ENCODE assay signal across 30 cellular contexts in the genomic region with DNA sequence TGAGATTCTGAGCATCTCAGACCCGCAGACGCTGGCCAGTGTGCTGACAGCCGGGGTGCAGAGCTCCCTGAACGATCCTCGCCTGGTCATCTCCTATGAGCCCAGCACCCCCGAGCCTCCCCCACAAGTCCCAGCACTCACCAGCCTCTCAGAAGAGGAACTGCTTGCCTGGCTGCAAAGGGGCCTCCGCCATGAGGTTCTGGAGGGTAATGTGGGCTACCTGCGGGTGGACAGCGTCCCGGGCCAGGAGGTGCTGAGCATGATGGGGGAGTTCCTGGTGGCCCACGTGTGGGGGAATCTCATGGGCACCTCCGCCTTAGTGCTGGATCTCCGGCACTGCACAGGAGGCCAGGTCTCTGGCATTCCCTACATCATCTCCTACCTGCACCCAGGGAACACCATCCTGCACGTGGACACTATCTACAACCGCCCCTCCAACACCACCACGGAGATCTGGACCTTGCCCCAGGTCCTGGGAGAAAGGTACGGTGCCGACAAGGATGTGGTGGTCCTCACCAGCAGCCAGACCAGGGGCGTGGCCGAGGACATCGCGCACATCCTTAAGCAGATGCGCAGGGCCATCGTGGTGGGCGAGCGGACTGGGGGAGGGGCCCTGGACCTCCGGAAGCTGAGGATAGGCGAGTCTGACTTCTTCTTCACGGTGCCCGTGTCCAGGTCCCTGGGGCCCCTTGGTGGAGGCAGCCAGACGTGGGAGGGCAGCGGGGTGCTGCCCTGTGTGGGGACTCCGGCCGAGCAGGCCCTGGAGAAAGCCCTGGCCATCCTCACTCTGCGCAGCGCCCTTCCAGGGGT. TPM values are rescaled to one million over a fixed set of nuclear protein-coding genes. Genes with fewer than 3 reads are reported as not detected.
"Had no signal": no experiment of that assay in that cellular context is flagged by ENCODE, and none has a peak within 500 bp of the region (broad histone marks: within the 10 kb centered on the region; RNA-seq: fewer than 3 reads in every experiment).

No MANE protein-coding gene starts in this region.

- ATAC-seq: activated CD8-positive, alpha-beta T cell treated with anti-CD3 and anti-CD28 coated beads for 36 hours; activated naive CD4-positive, alpha-beta T cell treated with anti-CD3 and anti-CD28 coated beads, Interleukin-2, amount 50 U/mL, for 72 hours; activated naive CD8-positive, alpha-beta T cell treated with anti-CD3 and anti-CD28 coated beads, Interleukin-2, amount 50 U/mL, for 24 hours; activated T-cell treated with anti-CD3 and anti-CD28 coated beads, Interleukin-2, amount 50 U/mL, for 72 hours; Panc1 had no signal

- H3K36me3 ChIP-seq: SJCRH30 had no signal

- H3K27ac Mint-ChIP-seq: activated CD8-positive, alpha-beta T cell treated with anti-CD3 and anti-CD28 coated beads for 36 hours; activated naive CD4-positive, alpha-beta T cell treated with anti-CD3 and anti-CD28 coated beads, Interleukin-2, amount 50 U/mL, for 72 hours; activated naive CD8-positive, alpha-beta T cell treated with anti-CD3 and anti-CD28 coated beads, Interleukin-2, amount 50 U/mL, for 24 hours; activated T-cell treated with anti-CD3 and anti-CD28 coated beads, Interleukin-2, amount 50 U/mL, for 72 hours; IgD-negative memory B cell; T-helper 1 cell treated with Interleukin-12 subunit alpha and Interleukin-12 subunit beta and Interleukin-4 antibody, amounts not matched to agents 30 μg/mL and 1 μg/mL, for 36 hours had no signal

- H3K9me3 ChIP-seq: SJCRH30 had no signal

- H3K27me3 Mint-ChIP-seq: activated CD8-positive, alpha-beta T cell treated with anti-CD3 and anti-CD28 coated beads for 36 hours; activated naive CD8-positive, alpha-beta T cell treated with anti-CD3 and anti-CD28 coated beads, Interleukin-2, amount 50 U/mL, for 24 hours; IgD-negative memory B cell had no signal

- DNase-seq: activated CD4-positive, alpha-beta T cell treated with anti-CD3 and anti-CD28 coated beads for 4 hours; activated CD4-positive, CD25-positive, alpha-beta regulatory T cell; activated CD8-positive, alpha-beta memory T cell treated with anti-CD3 and anti-CD28 coated beads, Interleukin-2, amount 50 U/mL, for 4 hours; activated CD8-positive, alpha-beta T cell treated with anti-CD3 and anti-CD28 coated beads for 36 hours; activated naive CD4-positive, alpha-beta T cell treated with Interleukin-2 at 50 U/mL for 16 hours; activated naive CD8-positive, alpha-beta T cell treated with anti-CD3 and anti-CD28 coated beads, Interleukin-2, amount 50 U/mL, for 24 hours; activated T-cell treated with anti-CD3 and anti-CD28 coated beads, Interleukin-2, amount 50 U/mL, for 72 hours; amniotic stem cell; KG1; NCI-H1092; NCI-H1417; NCI-H1930; NCI-H2171; NCI-H2227 treated with DMSO at 0.1 percent for 48 hours; NCI-H526; NCI-H774; NK-92 treated with Interleukin-12 subunit alpha and Interleukin-12 subunit beta, amount 100 ng/mL, for 24 hours; OCI-M1; Right ventricle myocardium superior; SJCRH30 had no signal

- H3K9me3 Mint-ChIP-seq: activated CD8-positive, alpha-beta T cell treated with anti-CD3 and anti-CD28 coated beads for 36 hours; activated naive CD4-positive, alpha-beta T cell treated with anti-CD3 and anti-CD28 coated beads, Interleukin-2, amount 50 U/mL, for 72 hours; activated naive CD8-positive, alpha-beta T cell treated with anti-CD3 and anti-CD28 coated beads, Interleukin-2, amount 50 U/mL, for 24 hours; activated T-cell treated with anti-CD3 and anti-CD28 coated beads, Interleukin-2, amount 50 U/mL, for 72 hours; brain; IgD-negative memory B cell; T-helper 1 cell treated with Interleukin-12 subunit alpha and Interleukin-12 subunit beta and Interleukin-4 antibody, amounts not matched to agents 30 μg/mL and 1 μg/mL, for 36 hours had no signal

- H3K4me3 Mint-ChIP-seq: activated CD8-positive, alpha-beta T cell treated with anti-CD3 and anti-CD28 coated beads for 36 hours; activated naive CD8-positive, alpha-beta T cell treated with anti-CD3 and anti-CD28 coated beads, Interleukin-2, amount 50 U/mL, for 24 hours; activated T-cell treated with anti-CD3 and anti-CD28 coated beads, Interleukin-2, amount 50 U/mL, for 72 hours; brain; IgD-negative memory B cell; T-helper 1 cell treated with Interleukin-12 subunit alpha and Interleukin-12 subunit beta and Interleukin-4 antibody, amounts not matched to agents 30 μg/mL and 1 μg/mL, for 36 hours had no signal

- H3K4me3 ChIP-seq: SJCRH30 had no signal

- H3K4me1 Mint-ChIP-seq: activated naive CD8-positive, alpha-beta T cell treated with anti-CD3 and anti-CD28 coated beads, Interleukin-2, amount 50 U/mL, for 24 hours; IgD-negative memory B cell had no signal

- H3K4me1 ChIP-seq: SJCRH30 had no signal

- H3K36me3 Mint-ChIP-seq: activated naive CD4-positive, alpha-beta T cell treated with anti-CD3 and anti-CD28 coated beads, Interleukin-2, amount 50 U/mL, for 72 hours; brain; IgD-negative memory B cell had no signal

- H3K27ac ChIP-seq: RWPE1, SJCRH30 had no signal

- H3K27me3 ChIP-seq: SJCRH30 had no signal

RNA-seq across cellular contexts. Expression of a gene that starts 0.7 kb away (rescaled TPM):
- total RNA-seq: activated CD8-positive, alpha-beta T cell treated with anti-CD3 and anti-CD28 coated beads for 36 hours; activated naive CD4-positive, alpha-beta T cell treated with anti-CD3 and anti-CD28 coated beads, Interleukin-2, amount 50 U/mL, for 72 hours; activated T-cell treated with anti-CD3 and anti-CD28 coated beads, Interleukin-2, amount 50 U/mL, for 72 hours; astrocyte; LHCN-M2; M059J; NCI-H460; Right ventricle myocardium superior; SJCRH30 had no signal
- polyA plus RNA-seq: IgD-negative memory B cell had no signal

RNA-seq across cellular contexts. Expression of a gene that starts 26.6 kb away (rescaled TPM):
- total RNA-seq: activated CD8-positive, alpha-beta T cell treated with anti-CD3 and anti-CD28 coated beads for 36 hours; activated naive CD4-positive, alpha-beta T cell treated with anti-CD3 and anti-CD28 coated beads, Interleukin-2, amount 50 U/mL, for 72 hours; activated T-cell treated with anti-CD3 and anti-CD28 coated beads, Interleukin-2, amount 50 U/mL, for 72 hours; astrocyte; LHCN-M2; M059J; NCI-H460; Right ventricle myocardium superior; SJCRH30 had no signal
- polyA plus RNA-seq: IgD-negative memory B cell had no signal

RNA-seq across cellular contexts. Expression of a gene that starts 35.2 kb away (rescaled TPM):
- total RNA-seq: NCI-H460, Right ventricle myocardium superior had no signal
- polyA plus RNA-seq: IgD-negative memory B cell had no signal

RNA-seq across cellular contexts. Expression of a gene that starts 48.9 kb away (rescaled TPM):
- total RNA-seq: LHCN-M2, M059J, NCI-H460, SJCRH30 had no signal
- polyA plus RNA-seq: IgD-negative memory B cell had no signal
